ENCODE assay signal across 9 cellular contexts in the genomic region with DNA sequence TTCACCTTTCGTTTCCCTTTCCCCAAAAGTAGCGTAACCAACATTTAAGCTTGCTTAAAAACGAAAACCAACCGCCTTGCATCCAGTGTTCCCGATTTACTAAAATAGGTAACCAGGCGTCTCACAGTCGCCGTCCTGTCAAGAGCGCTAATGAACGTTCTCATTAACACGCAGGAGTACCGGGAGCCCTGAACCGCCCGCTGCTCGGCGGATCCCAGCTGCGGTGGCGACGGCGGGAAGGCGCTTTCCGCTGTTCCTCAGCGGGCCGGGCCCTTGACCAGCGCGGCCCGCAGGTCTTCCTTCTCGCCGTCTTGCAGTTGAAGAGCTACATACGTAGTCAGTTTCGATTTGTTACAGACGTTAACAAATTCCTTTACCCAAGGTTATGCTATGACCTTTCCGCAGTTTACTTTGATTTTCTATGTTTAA. TPM values are rescaled to one million over a fixed set of nuclear protein-coding genes. Genes with fewer than 3 reads are reported as not detected.
DNase-seq lines count a peak whose midpoint lies in the region; ATAC-seq and TF ChIP-seq lines count a peak whose summit lies in the region.
"Had no signal": no experiment of that assay in that cellular context is flagged by ENCODE, and none has a peak within 500 bp of the region (broad histone marks: within the 10 kb centered on the region; RNA-seq: fewer than 3 reads in every experiment).

No MANE protein-coding gene starts in this region.

- H3K4me3 ChIP-seq in NT2/D1 (ENCODE audit: insufficient read length, low read depth) (peak overlapping the region; percentile 53), epithelial cell of proximal tubule (ENCODE audit: low read depth, low read length) (peak overlapping the region; percentile 33), ovary (peak overlapping the region; percentile 20)

- ATAC-seq in GM18909 (IDR thresholded peaks at IDR 0.05; ENCODE audit: poor library complexity, unreplicated experiment) (no peak), GM21619 (IDR thresholded peaks at IDR 0.05; ENCODE audit: unreplicated experiment) (no peak)

- peak overlapping the region; percentile 58 for H3K9ac ChIP-seq in NT2/D1 (ENCODE audit: insufficient read length, low read depth)

- TF ChIP-seq POLR2A in ovary (IDR thresholded peaks at IDR 0.05) = no peak

- peaks cover 12% of the 10 kb centered on the region for H3K4me1 ChIP-seq in NT2/D1 (ENCODE audit: insufficient read depth, insufficient read length)
- H3K4me1 ChIP-seq in ovary (ENCODE audit: insufficient read depth) = no peaks in the 10 kb centered on the region

- H3K36me3 ChIP-seq in NT2/D1 (ENCODE audit: insufficient read depth, insufficient read length, low read length) = no peaks in the 10 kb centered on the region
- H3K36me3 ChIP-seq in ovary = no peaks in the 10 kb centered on the region

- TF ChIP-seq EP300 in ovary (IDR thresholded peaks at IDR 0.05) = no peak

- H3K27me3 ChIP-seq in NT2/D1 (ENCODE audit: insufficient read depth, insufficient read length) (peaks cover 81% of the 10 kb centered on the region), ovary (no peaks in the 10 kb centered on the region)

- 1 to 3% (median 2%) methylated on average over 33 of the region's 33 CpGs for WGBS in ovary, 3 donors

- DNase-seq in EH (ENCODE audit: low read depth) (peak; percentile 11), NT2/D1 (ENCODE audit: low read depth, low spot score) (no peak), epithelial cell of proximal tubule (ENCODE audit: low read depth) (no peak), ovary (no peak), activated gamma-delta T cell (lab: John Stamatoyannopoulos, UW) (no peak), superior temporal gyrus (ENCODE audit: extremely low spot score) (no peak)
- DNase-seq: effector CD8-positive, alpha-beta T cell had no signal

- H3K27ac ChIP-seq in ovary = no peak overlapping the region

- no peaks in the 10 kb centered on the region for H3K9me3 ChIP-seq in NT2/D1 (ENCODE audit: insufficient read depth, low read length)
- peaks cover 0 to 16% of the 10 kb centered on the region in 2 donors for H3K9me3 ChIP-seq in ovary

- intact Hi-C loops in ovary (cut with DNase I) = loop anchor here in 1 of 4 donors (2.0 kb wide), 1 partner anchor 61 kb away; no protein-coding TSS in a partner anchor

- no peak for TF ChIP-seq CTCF in epithelial cell of proximal tubule (conservative IDR thresholded peaks at IDR 0.05; ENCODE audit: low read depth, low read length)
- no peak for TF ChIP-seq CTCF in ovary (IDR thresholded peaks at IDR 0.05)

RNA-seq across cellular contexts. Expression of gene OLIG1, which starts 2.0 kb away (rescaled TPM):
- total RNA-seq in epithelial cell of proximal tubule (not detected in 2 replicates), ovary (not detected)
- not detected for polyA plus RNA-seq in ovary

RNA-seq across cellular contexts. Expression of gene OLIG2, which starts 46.2 kb away (rescaled TPM):
- total RNA-seq in epithelial cell of proximal tubule (not detected in 2 replicates), ovary (not detected)
- polyA plus RNA-seq in ovary = not detected
